In the genomic region with DNA sequence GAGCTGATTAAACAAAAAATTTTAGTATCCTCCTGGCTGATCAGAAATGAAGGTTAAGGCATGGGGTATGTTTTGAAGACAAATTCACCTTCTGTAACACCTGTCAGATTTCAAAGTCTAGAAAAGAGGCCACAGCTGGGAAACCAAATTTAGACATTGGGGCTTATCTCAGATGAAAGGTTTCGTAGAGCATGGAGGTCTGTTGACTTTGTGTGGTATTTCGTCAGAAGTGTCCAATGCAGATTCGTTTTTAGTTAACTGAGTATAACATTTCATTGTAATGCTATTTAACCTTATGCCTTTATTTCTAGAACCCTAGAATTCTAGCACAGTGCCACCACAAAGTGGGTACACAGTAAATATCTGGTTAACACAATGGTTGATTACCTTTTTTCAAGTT, we compare ENCODE assay signal across 13 cellular contexts.
DNase-seq lines count a peak whose midpoint lies in the region; ATAC-seq and TF ChIP-seq lines count a peak whose summit lies in the region.
"Had no signal": no experiment of that assay in that cellular context is flagged by ENCODE, and none has a peak within 500 bp of the region (broad histone marks: within the 10 kb centered on the region; RNA-seq: fewer than 3 reads in every experiment).

No MANE protein-coding gene starts in this region.

- ATAC-seq in GM18907 (IDR thresholded peaks at IDR 0.05; ENCODE audit: unreplicated experiment) (peak; percentile 43), GM21786 (IDR thresholded peaks at IDR 0.05; ENCODE audit: unreplicated experiment) (peak; percentile 55), HG03460 (IDR thresholded peaks at IDR 0.05; ENCODE audit: unreplicated experiment) (peak; percentile 43), natural killer cell (no peak)
- ATAC-seq: heart right ventricle had no signal

- no peak for TF ChIP-seq CTCF in natural killer cell (IDR thresholded peaks at IDR 0.05)
- TF ChIP-seq CTCF in endothelial cell (IDR thresholded peaks at IDR 0.05; ENCODE audit: unreplicated experiment), result no peak

- H4K8ac ChIP-seq in neuronal stem cell (ENCODE audit: low read depth, low read length), result no peak overlapping the region

- H2BK12ac ChIP-seq in neuronal stem cell (ENCODE audit: low read length), result no peak overlapping the region

- no peak overlapping the region for H3K4me2 ChIP-seq in neuronal stem cell (ENCODE audit: insufficient read depth, low read length, poor library complexity, severe bottlenecking)

- H2BK120ac ChIP-seq in neuronal stem cell (ENCODE audit: low read depth, low read length), result no peak overlapping the region

- H3K27me3 ChIP-seq in neuronal stem cell (ENCODE audit: control insufficient read depth in 3 of 3, insufficient read depth in 3 of 3, low read depth in 1 of 3, low read length in 3 of 3), result no peaks in the 10 kb centered on the region
- H3K27me3 ChIP-seq: heart right ventricle had no signal

- no peaks in the 10 kb centered on the region for H3K9me3 ChIP-seq in neuronal stem cell (replicated peaks in 1 of 2; ENCODE audit: control insufficient read depth in 2 of 2, insufficient read depth in 1 of 2, low read depth in 1 of 2, low read length in 2 of 2)
- H3K9me3 ChIP-seq: heart right ventricle had no signal

- H3K4ac ChIP-seq in neuronal stem cell (ENCODE audit: low read length), result no peak overlapping the region

- no peak overlapping the region for H2AK5ac ChIP-seq in neuronal stem cell (ENCODE audit: low read depth, low read length)

- peaks cover 2% of the 10 kb centered on the region for H3K79me1 ChIP-seq in neuronal stem cell (ENCODE audit: low read depth, low read length)

- intact Hi-C loops in natural killer cell (cut with micrococcal nuclease), result loop anchor here (10.0 kb wide), 1 partner anchor 114 kb away; no protein-coding TSS in a partner anchor

- H3K4me1 ChIP-seq in neuronal stem cell (ENCODE audit: control insufficient read depth in 2 of 2, insufficient read depth in 1 of 2, low read depth in 1 of 2, low read length in 2 of 2), result peaks cover 10 to 35% of the 10 kb centered on the region in 2 donors

- H3K27me3 Mint-ChIP-seq in natural killer cell (ENCODE audit: low read depth in 2 of 2), result no peaks in the 10 kb centered on the region
- peaks cover 1% of the 10 kb centered on the region for H3K27me3 Mint-ChIP-seq in endothelial cell (ENCODE audit: unreplicated experiment)
- peaks cover 2% of the 10 kb centered on the region for H3K27me3 Mint-ChIP-seq in T-helper 2 cell treated with Interferon-gamma antibody and Interleukin-4, amounts not matched to agents 5 μg/mL and 100 μg/mL, for 36 hours (ENCODE audit: low read depth)
- H3K27me3 Mint-ChIP-seq: dendritic cell treated with granulocyte-macrophage colony-stimulating factor and Interleukin-4, amounts not matched to agents 40 ng/mL and 50 ng/mL, for 4 days had no signal

- no CpG with 5 or more reads among the region's 3 CpGs for WGBS in neuronal stem cell (ENCODE audit: extremely low coverage in 2 of 2, insufficient read length in 2 of 2, insufficient replicate concordance in 1 of 2), 2 donors

- no peaks in the 10 kb centered on the region for H3K9me3 Mint-ChIP-seq in natural killer cell
- H3K9me3 Mint-ChIP-seq in endothelial cell (ENCODE audit: unreplicated experiment), result no peaks in the 10 kb centered on the region
- no peaks in the 10 kb centered on the region for H3K9me3 Mint-ChIP-seq in T-helper 2 cell treated with Interferon-gamma antibody and Interleukin-4, amounts not matched to agents 5 μg/mL and 100 μg/mL, for 36 hours
- H3K9me3 Mint-ChIP-seq: dendritic cell treated with granulocyte-macrophage colony-stimulating factor and Interleukin-4, amounts not matched to agents 40 ng/mL and 50 ng/mL, for 4 days had no signal

- no peak overlapping the region for H3K4me3 ChIP-seq in neuronal stem cell (ENCODE audit: low read length in 2 of 2)
- H3K4me3 ChIP-seq: heart right ventricle had no signal

- H2AFZ ChIP-seq in neuronal stem cell (ENCODE audit: low read length), result no peak overlapping the region

- H2BK5ac ChIP-seq in neuronal stem cell (ENCODE audit: low read length), result no peak overlapping the region

- no peak overlapping the region for H3K4me3 Mint-ChIP-seq in natural killer cell
- H3K4me3 Mint-ChIP-seq in endothelial cell (ENCODE audit: unreplicated experiment), result no peak overlapping the region
- no peak overlapping the region for H3K4me3 Mint-ChIP-seq in T-helper 2 cell treated with Interferon-gamma antibody and Interleukin-4, amounts not matched to agents 5 μg/mL and 100 μg/mL, for 36 hours
- H3K4me3 Mint-ChIP-seq: dendritic cell treated with granulocyte-macrophage colony-stimulating factor and Interleukin-4, amounts not matched to agents 40 ng/mL and 50 ng/mL, for 4 days had no signal

- no peak overlapping the region for H3K9ac ChIP-seq in neuronal stem cell (ENCODE audit: low read depth, low read length, poor library complexity)

- H3K36me3 Mint-ChIP-seq in natural killer cell (no peaks in the 10 kb centered on the region), endothelial cell (ENCODE audit: low read depth, unreplicated experiment) (no peaks in the 10 kb centered on the region)
- peaks cover 13% of the 10 kb centered on the region for H3K36me3 Mint-ChIP-seq in T-helper 2 cell treated with Interferon-gamma antibody and Interleukin-4, amounts not matched to agents 5 μg/mL and 100 μg/mL, for 36 hours (ENCODE audit: low read depth)

- no peak overlapping the region for H2BK15ac ChIP-seq in neuronal stem cell (ENCODE audit: low read length)

- no peak overlapping the region for H3K14ac ChIP-seq in neuronal stem cell (ENCODE audit: low read length)

- H3K18ac ChIP-seq in neuronal stem cell (ENCODE audit: low read length), result no peak overlapping the region

- H3K27ac Mint-ChIP-seq in natural killer cell (peak overlapping the region; percentile 89 to 98), endothelial cell (ENCODE audit: unreplicated experiment) (no peak overlapping the region)
- H3K27ac Mint-ChIP-seq in T-helper 2 cell treated with Interferon-gamma antibody and Interleukin-4, amounts not matched to agents 5 μg/mL and 100 μg/mL, for 36 hours, result no peak overlapping the region
- H3K27ac Mint-ChIP-seq: dendritic cell treated with granulocyte-macrophage colony-stimulating factor and Interleukin-4, amounts not matched to agents 40 ng/mL and 50 ng/mL, for 4 days had no signal

- no peak for DNase-seq in natural killer cell
- DNase-seq in central memory CD4-positive, alpha-beta T cell, result no peak
- DNase-seq in endothelial cell (ENCODE audit: low spot score), result no peak
- DNase-seq in T-helper 2 cell treated with Interferon-gamma antibody and Interleukin-4, amounts not matched to agents 5 μg/mL and 100 μg/mL, for 36 hours (ENCODE audit: low spot score), result no peak
- no peak for DNase-seq in neuronal stem cell (ENCODE audit: low spot score)
- DNase-seq: DND-41, heart right ventricle, KG1, substantia nigra had no signal

- H3K4me1 Mint-ChIP-seq in natural killer cell, result peaks cover 74 to 79% of the 10 kb centered on the region in 2 donors
- peaks cover 68% of the 10 kb centered on the region for H3K4me1 Mint-ChIP-seq in endothelial cell (ENCODE audit: unreplicated experiment)
- H3K4me1 Mint-ChIP-seq in T-helper 2 cell treated with Interferon-gamma antibody and Interleukin-4, amounts not matched to agents 5 μg/mL and 100 μg/mL, for 36 hours (ENCODE audit: low read depth), result peaks cover 53% of the 10 kb centered on the region

- H4K91ac ChIP-seq in neuronal stem cell (ENCODE audit: low read depth, low read length, poor library complexity), result no peak overlapping the region

- no peak overlapping the region for H3K27ac ChIP-seq in neuronal stem cell (replicated peaks; ENCODE audit: low read length)

- H3K23ac ChIP-seq in neuronal stem cell (ENCODE audit: low read depth, low read length, poor library complexity), result no peak overlapping the region

- no peaks in the 10 kb centered on the region for H3K36me3 ChIP-seq in neuronal stem cell (replicated peaks in 1 of 2; ENCODE audit: control insufficient read depth in 2 of 2, insufficient read depth in 2 of 2, low read length in 2 of 2)
- H3K36me3 ChIP-seq: heart right ventricle had no signal

Comparison
In these comparisons a context has a peak if more than half of its experiments do, and no peak if none do; other contexts are left out.
1. ATAC-seq: peak in GM18907 (single experiment), GM21786 (single experiment) and HG03460 (single experiment); none in natural killer cell (0 of 3).
2. H3K27ac Mint-ChIP-seq: peak in natural killer cell (2 of 2); none in endothelial cell (single experiment) and T-helper 2 cell treated with Interferon-gamma antibody and Interleukin-4, amounts not matched to agents 5 μg/mL and 100 μg/mL, for 36 hours (single experiment).